In genomic region chr19:8446055-8446709, GRCh38 we compare ENCODE assay signal across 8 cellular contexts. TPM values are rescaled to one million over a fixed set of nuclear protein-coding genes. Genes with fewer than 3 reads are reported as not detected.
DNase-seq lines count a peak whose midpoint lies in the region; ATAC-seq and TF ChIP-seq lines count a peak whose summit lies in the region.

No MANE protein-coding gene starts in this region.

- H3K27me3 Mint-ChIP-seq in neural crest cell (ENCODE audit: low read depth) = no peaks in the 10 kb centered on the region

- H3K27ac ChIP-seq in C4-2B (peak overlapping the region; percentile 99), MM.1S (ENCODE audit: low read length) (peak overlapping the region; percentile 50; the same call in 1 of the 2 replicates)
- H3K27ac ChIP-seq in effector memory CD4-positive, alpha-beta T cell (ENCODE audit: insufficient read depth, low read length, poor library complexity, severe bottlenecking) = peak overlapping the region; percentile 96

- H3K4me1 Mint-ChIP-seq in neural crest cell = peaks cover 50% of the 10 kb centered on the region

- TF ChIP-seq CTCF in C4-2B (conservative IDR thresholded peaks at IDR 0.05) (no peak), MM.1S (IDR thresholded peaks at IDR 0.05; ENCODE audit: low read length) (no peak), neural crest cell (conservative IDR thresholded peaks at IDR 0.05) (no peak)

- peak overlapping the region; percentile 89 for H3K4me3 Mint-ChIP-seq in neural crest cell

- H3K79me2 ChIP-seq in MM.1S (ENCODE audit: low read length) = peaks cover 64% of the 10 kb centered on the region

- H3K27me3 ChIP-seq in MM.1S (replicated peaks; ENCODE audit: insufficient read depth, low read length) = no peaks in the 10 kb centered on the region
- no peaks in the 10 kb centered on the region for H3K27me3 ChIP-seq in effector memory CD4-positive, alpha-beta T cell (replicated peaks; ENCODE audit: control insufficient read depth, insufficient read depth, low read length, poor library complexity, severe bottlenecking)

- H3K9ac ChIP-seq in MM.1S (ENCODE audit: low read length) = peak overlapping the region; percentile 97; the same call in 1 of the 2 replicates

- peaks cover 48% of the 10 kb centered on the region for H4K20me1 ChIP-seq in MM.1S (ENCODE audit: insufficient read depth, low read length)

- no peak for ATAC-seq in HG03108 (IDR thresholded peaks at IDR 0.05; ENCODE audit: unreplicated experiment)

- no peaks in the 10 kb centered on the region for H3K9me3 Mint-ChIP-seq in neural crest cell

- H3K9me2 ChIP-seq in MM.1S (replicated peaks; ENCODE audit: insufficient read depth, low read length) = no peaks in the 10 kb centered on the region

- no peak overlapping the region for H2AFZ ChIP-seq in MM.1S (ENCODE audit: low read length)

- peaks cover 9% of the 10 kb centered on the region for H3F3A ChIP-seq in MM.1S (ENCODE audit: insufficient read depth, low read length)

- peak overlapping the region; percentile 97 for H3K4me3 ChIP-seq in MM.1S (ENCODE audit: low read length)
- peak overlapping the region; percentile 98 for H3K4me3 ChIP-seq in effector memory CD4-positive, alpha-beta T cell (ENCODE audit: insufficient read depth, low read depth, low read length, poor library complexity, severe bottlenecking)

- H3K36me3 ChIP-seq in MM.1S (replicated peaks; ENCODE audit: insufficient read depth, low read length) = peaks cover 17% of the 10 kb centered on the region
- H3K36me3 ChIP-seq in effector memory CD4-positive, alpha-beta T cell (ENCODE audit: control insufficient read depth, insufficient read depth, low read length) = peaks cover 3% of the 10 kb centered on the region

- DNase-seq in MM.1S (no peak), neural crest cell (ENCODE audit: low read depth, low spot score) (no peak), activated gamma-delta T cell treated with Interleukin-2 at 50 U/mL for 16 hours (no peak), NCI-H2081 treated with DMSO at 0.1 percent for 48 hours (lab: John Stamatoyannopoulos, UW) (no peak)
- no peak for DNase-seq in effector memory CD4-positive, alpha-beta T cell
- DNase-seq in stimulated activated CD8-positive, alpha-beta memory T cell treated with anti-CD3 and anti-CD28 coated beads, Interleukin-4, amount 100 ng/mL, for 48 hours = no peak

- peak overlapping the region; percentile 70 for H3K4me2 ChIP-seq in MM.1S (ENCODE audit: low read depth, low read length)

- H3K4me1 ChIP-seq in MM.1S (ENCODE audit: low read length) = peaks cover 15% of the 10 kb centered on the region
- H3K4me1 ChIP-seq in effector memory CD4-positive, alpha-beta T cell (ENCODE audit: control insufficient read depth, insufficient read depth, low read length, poor library complexity, severe bottlenecking) = peaks cover 33% of the 10 kb centered on the region

- no peaks in the 10 kb centered on the region for H3K9me3 ChIP-seq in MM.1S (replicated peaks; ENCODE audit: insufficient read depth, low read length)
- no peaks in the 10 kb centered on the region for H3K9me3 ChIP-seq in effector memory CD4-positive, alpha-beta T cell (ENCODE audit: control insufficient read depth, low read length)

- peaks cover 11% of the 10 kb centered on the region for H3K36me3 Mint-ChIP-seq in neural crest cell (ENCODE audit: low read depth)

- H3K27ac Mint-ChIP-seq in neural crest cell (ENCODE audit: unreplicated experiment) = peak overlapping the region; percentile 97

RNA-seq across cellular contexts. Expression of gene HNRNPM, which starts 1.4 kb away (rescaled TPM):
- 493 and 498 TPM in 2 replicates for total RNA-seq in neural crest cell

RNA-seq across cellular contexts. Expression of gene MARCHF2, which starts 33.1 kb away (rescaled TPM):
- 13.6 and 14.6 TPM in 2 replicates for total RNA-seq in neural crest cell

RNA-seq across cellular contexts. Expression of gene RAB11B, which starts 56.0 kb away (rescaled TPM):
- total RNA-seq in neural crest cell = 121 and 135 TPM in 2 replicates

RNA-seq across cellular contexts. Expression of gene PRAM1, which starts 56.3 kb away (rescaled TPM):
- 0.21 and 0.55 TPM in 2 replicates for total RNA-seq in neural crest cell
